In genomic region chr9:39656960-39657603, GRCh38 we compare ENCODE assay signal across 8 cellular contexts.
A peak's percentile ranks its signal among the peaks of the same experiment; 100 is the strongest.
ATAC-seq lines count a peak whose summit lies in the region.

No MANE protein-coding gene starts in this region.

- peak; percentile 75 for ATAC-seq in GM18498 (IDR thresholded peaks at IDR 0.05; ENCODE audit: unreplicated experiment)
- ATAC-seq in GM18861 (IDR thresholded peaks at IDR 0.05; ENCODE audit: unreplicated experiment): peak; percentile 78
- peak; percentile 87 for ATAC-seq in GM19351 (IDR thresholded peaks at IDR 0.05; ENCODE audit: unreplicated experiment)
- ATAC-seq in GM21381 (IDR thresholded peaks at IDR 0.05; ENCODE audit: unreplicated experiment): peak; percentile 80
- peak; percentile 78 for ATAC-seq in GM21723 (IDR thresholded peaks at IDR 0.05; ENCODE audit: unreplicated experiment)
- peak; percentile 81 for ATAC-seq in HG02938 (IDR thresholded peaks at IDR 0.05; ENCODE audit: unreplicated experiment)
- peak; percentile 72 for ATAC-seq in HG03342 (IDR thresholded peaks at IDR 0.05; ENCODE audit: unreplicated experiment)
- ATAC-seq in HG03571 (IDR thresholded peaks at IDR 0.05; ENCODE audit: unreplicated experiment): peak; percentile 83

Comparison
In these comparisons a context has a peak if more than half of its experiments do, and no peak if none do; other contexts are left out.
1. Peak in every context shown above with its lines: ATAC-seq.